Comparison of ENCODE assay signal across 23 cellular contexts in the genomic region with DNA sequence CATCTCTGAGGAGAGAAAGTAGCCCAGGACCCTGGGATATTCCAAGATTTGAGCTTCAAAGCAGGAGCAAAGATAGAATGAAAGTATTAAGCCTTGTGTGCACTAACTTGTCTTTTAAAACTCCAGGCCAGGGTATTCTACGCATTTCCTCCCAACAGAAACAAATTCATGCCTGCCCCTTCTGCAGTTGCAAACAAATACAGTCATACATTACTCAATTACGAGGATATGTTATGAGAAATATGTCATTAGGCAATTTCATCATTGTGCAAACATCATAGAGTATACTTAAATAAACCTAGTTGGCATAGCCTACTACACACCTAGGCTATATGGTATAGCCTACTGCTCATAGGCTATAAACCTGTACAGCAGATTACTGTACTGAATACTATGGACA.
"Had no signal": no experiment of that assay in that cellular context is flagged by ENCODE, and none has a peak within 500 bp of the region (broad histone marks: within the 10 kb centered on the region; RNA-seq: fewer than 3 reads in every experiment).

No MANE protein-coding gene starts in this region.

- H3K4me1 ChIP-seq: SJSA1 had no signal

- H3K4me3 ChIP-seq: SJSA1, SK-N-MC had no signal

- H3K36me3 ChIP-seq: SJSA1 had no signal

- H3K27me3 ChIP-seq: SJSA1 had no signal

- FAIRE-seq: HepG2 had no signal

- H3K9me3 ChIP-seq: SJSA1 had no signal

- DNase-seq: IMR-90, Karpas-422, KG1, MM.1S, NCI-H1092 treated with DMSO at 0.1 percent for 48 hours, NCI-H1436, NCI-H187, NCI-H2029, NCI-H2081 treated with DMSO at 0.1 percent for 48 hours, NCI-H2171, NCI-H226, NCI-H446, NCI-H510A, NCI-H524 treated with DMSO at 0.1 percent for 48 hours, NCI-H69, NCI-H774, Right ventricle myocardium superior, SIG-M5 had no signal

- H3K27ac ChIP-seq: RWPE1, SJSA1, SK-N-MC had no signal

- ATAC-seq: HepG2, Panc1 had no signal
